In the genomic region with DNA sequence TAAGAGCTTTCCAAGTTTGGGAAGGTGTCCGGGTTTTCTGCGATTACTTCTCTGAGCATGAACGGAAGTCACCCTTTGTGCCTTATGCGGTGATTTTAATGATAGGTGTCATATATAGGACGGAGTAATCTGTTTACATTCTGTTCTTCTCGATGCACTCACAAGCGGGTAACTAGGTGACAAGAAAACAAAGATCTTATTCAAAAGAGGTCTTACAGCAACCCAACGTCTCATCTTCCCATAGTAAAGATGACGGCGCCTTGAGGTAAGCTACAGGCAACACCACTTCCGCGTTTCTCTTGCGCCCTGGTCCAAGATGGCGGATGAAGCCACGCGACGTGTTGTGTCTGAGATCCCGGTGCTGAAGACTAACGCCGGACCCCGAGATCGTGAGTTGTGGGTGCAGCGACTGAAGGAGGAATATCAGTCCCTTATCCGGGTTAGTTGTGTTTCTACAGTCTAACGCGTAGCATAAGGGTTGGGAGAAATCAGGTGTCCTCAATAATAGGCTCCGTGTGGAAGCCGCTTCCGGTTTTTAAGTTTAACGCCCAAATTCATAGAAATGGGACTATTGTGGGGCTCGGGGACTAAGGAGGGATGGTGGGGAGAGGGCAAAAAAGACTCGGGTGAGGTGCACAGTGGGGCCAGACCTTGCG, we compare ENCODE assay signal across 1 cellular context.
TF ChIP-seq lines count a peak whose summit lies in the region.

TSS of gene UFC1 (plus strand) at position 297 of the 656 bp plus-strand sequence. CDS start at position 317, 20 bp downstream.

TF ChIP-seq in HepG2, 621 proteins besides CTCF, POLR2A, EP300 and RAD21 (continued from another document and continues in another):
- TF ChIP-seq MIER3 (CRISPR knock-in tag; IDR thresholded peaks at IDR 0.05; ENCODE audit: borderline replicate concordance) (peak; percentile 84; the same call in 1 of the 2 replicates), KLF12 (CRISPR knock-in tag; IDR thresholded peaks at IDR 0.05; ENCODE audit: borderline replicate concordance) (peak; percentile 72; the same call in 1 of the 2 replicates), ZNF737 (CRISPR knock-in tag; IDR thresholded peaks at IDR 0.05; ENCODE audit: borderline replicate concordance) (no peak), ZNF761 (CRISPR knock-in tag; conservative IDR thresholded peaks at IDR 0.05) (0 out of 2 replicates have a peak, but pooled peaks have one; percentile 41), CEBPG (CRISPR knock-in tag; IDR thresholded peaks at IDR 0.05) (no peak; the same call in 1 of the 2 replicates), ETV6 (CRISPR knock-in tag; conservative IDR thresholded peaks at IDR 0.05) (no peak), RFXAP (CRISPR knock-in tag; IDR thresholded peaks at IDR 0.05; ENCODE audit: borderline replicate concordance) (no peak), ZNF782 (CRISPR knock-in tag; IDR thresholded peaks at IDR 0.05; ENCODE audit: borderline replicate concordance) (0 out of 2 replicates have a peak, but pooled peaks have one; percentile 53), U2AF2 (IDR thresholded peaks at IDR 0.05; ENCODE audit: low read depth, low read length) (no peak), KMT2A (CRISPR knock-in tag; IDR thresholded peaks at IDR 0.05) (peak; percentile 59; the same call in 1 of the 2 replicates), HDAC2 (CRISPR knock-in tag; IDR thresholded peaks at IDR 0.05) (peak; percentile 42; the same call in 1 of the 2 replicates), SALL2 (CRISPR knock-in tag; IDR thresholded peaks at IDR 0.05) (0 out of 2 replicates have a peak, but pooled peaks have one; percentile 37), THYN1 (CRISPR knock-in tag; IDR thresholded peaks at IDR 0.05; ENCODE audit: borderline replicate concordance, low read depth) (no peak), ZNF747 (CRISPR knock-in tag; IDR thresholded peaks at IDR 0.05; ENCODE audit: borderline replicate concordance) (peak; percentile 48; the same call in 1 of the 2 replicates), ELF4 (CRISPR knock-in tag; IDR thresholded peaks at IDR 0.05; ENCODE audit: borderline replicate concordance) (peak; percentile 95), ZMYM4 (CRISPR knock-in tag; IDR thresholded peaks at IDR 0.05) (peak; percentile 75), HBP1 (CRISPR knock-in tag; IDR thresholded peaks at IDR 0.05; ENCODE audit: low read depth) (peak; percentile 91), GATA4 (IDR thresholded peaks at IDR 0.05; ENCODE audit: borderline replicate concordance, low read depth) (peak; percentile 38; the same call in 1 of the 2 replicates), BRD4 (CRISPR knock-in tag; IDR thresholded peaks at IDR 0.05) (peak; percentile 91), ZNF451 (CRISPR knock-in tag; IDR thresholded peaks at IDR 0.05) (no peak), MYPOP (CRISPR knock-in tag; IDR thresholded peaks at IDR 0.05) (peak; percentile 68; the same call in 1 of the 2 replicates), ZNF121 (CRISPR knock-in tag; IDR thresholded peaks at IDR 0.05) (no peak)
- TF ChIP-seq, protein P1, sequence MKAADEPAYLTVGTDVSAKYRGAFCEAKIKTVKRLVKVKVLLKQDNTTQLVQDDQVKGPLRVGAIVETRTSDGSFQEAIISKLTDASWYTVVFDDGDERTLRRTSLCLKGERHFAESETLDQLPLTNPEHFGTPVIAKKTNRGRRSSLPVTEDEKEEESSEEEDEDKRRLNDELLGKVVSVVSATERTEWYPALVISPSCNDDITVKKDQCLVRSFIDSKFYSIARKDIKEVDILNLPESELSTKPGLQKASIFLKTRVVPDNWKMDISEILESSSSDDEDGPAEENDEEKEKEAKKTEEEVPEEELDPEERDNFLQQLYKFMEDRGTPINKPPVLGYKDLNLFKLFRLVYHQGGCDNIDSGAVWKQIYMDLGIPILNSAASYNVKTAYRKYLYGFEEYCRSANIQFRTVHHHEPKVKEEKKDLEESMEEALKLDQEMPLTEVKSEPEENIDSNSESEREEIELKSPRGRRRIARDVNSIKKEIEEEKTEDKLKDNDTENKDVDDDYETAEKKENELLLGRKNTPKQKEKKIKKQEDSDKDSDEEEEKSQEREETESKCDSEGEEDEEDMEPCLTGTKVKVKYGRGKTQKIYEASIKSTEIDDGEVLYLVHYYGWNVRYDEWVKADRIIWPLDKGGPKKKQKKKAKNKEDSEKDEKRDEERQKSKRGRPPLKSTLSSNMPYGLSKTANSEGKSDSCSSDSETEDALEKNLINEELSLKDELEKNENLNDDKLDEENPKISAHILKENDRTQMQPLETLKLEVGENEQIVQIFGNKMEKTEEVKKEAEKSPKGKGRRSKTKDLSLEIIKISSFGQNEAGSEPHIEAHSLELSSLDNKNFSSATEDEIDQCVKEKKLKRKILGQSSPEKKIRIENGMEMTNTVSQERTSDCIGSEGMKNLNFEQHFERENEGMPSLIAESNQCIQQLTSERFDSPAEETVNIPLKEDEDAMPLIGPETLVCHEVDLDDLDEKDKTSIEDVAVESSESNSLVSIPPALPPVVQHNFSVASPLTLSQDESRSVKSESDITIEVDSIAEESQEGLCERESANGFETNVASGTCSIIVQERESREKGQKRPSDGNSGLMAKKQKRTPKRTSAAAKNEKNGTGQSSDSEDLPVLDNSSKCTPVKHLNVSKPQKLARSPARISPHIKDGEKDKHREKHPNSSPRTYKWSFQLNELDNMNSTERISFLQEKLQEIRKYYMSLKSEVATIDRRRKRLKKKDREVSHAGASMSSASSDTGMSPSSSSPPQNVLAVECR (CRISPR knock-in tag; IDR thresholded peaks at IDR 0.05; ENCODE audit: borderline replicate concordance) = peak; percentile 80; the same call in 1 of the 2 replicates
- TF ChIP-seq, protein P2, sequence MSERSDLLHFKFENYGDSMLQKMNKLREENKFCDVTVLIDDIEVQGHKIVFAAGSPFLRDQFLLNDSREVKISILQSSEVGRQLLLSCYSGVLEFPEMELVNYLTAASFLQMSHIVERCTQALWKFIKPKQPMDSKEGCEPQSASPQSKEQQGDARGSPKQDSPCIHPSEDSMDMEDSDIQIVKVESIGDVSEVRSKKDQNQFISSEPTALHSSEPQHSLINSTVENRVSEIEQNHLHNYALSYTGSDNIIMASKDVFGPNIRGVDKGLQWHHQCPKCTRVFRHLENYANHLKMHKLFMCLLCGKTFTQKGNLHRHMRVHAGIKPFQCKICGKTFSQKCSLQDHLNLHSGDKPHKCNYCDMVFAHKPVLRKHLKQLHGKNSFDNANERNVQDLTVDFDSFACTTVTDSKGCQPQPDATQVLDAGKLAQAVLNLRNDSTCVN (CRISPR knock-in tag; IDR thresholded peaks at IDR 0.05; ENCODE audit: borderline replicate concordance) = 0 out of 2 replicates have a peak, but pooled peaks have one; percentile 17
- TF ChIP-seq, protein P3, sequence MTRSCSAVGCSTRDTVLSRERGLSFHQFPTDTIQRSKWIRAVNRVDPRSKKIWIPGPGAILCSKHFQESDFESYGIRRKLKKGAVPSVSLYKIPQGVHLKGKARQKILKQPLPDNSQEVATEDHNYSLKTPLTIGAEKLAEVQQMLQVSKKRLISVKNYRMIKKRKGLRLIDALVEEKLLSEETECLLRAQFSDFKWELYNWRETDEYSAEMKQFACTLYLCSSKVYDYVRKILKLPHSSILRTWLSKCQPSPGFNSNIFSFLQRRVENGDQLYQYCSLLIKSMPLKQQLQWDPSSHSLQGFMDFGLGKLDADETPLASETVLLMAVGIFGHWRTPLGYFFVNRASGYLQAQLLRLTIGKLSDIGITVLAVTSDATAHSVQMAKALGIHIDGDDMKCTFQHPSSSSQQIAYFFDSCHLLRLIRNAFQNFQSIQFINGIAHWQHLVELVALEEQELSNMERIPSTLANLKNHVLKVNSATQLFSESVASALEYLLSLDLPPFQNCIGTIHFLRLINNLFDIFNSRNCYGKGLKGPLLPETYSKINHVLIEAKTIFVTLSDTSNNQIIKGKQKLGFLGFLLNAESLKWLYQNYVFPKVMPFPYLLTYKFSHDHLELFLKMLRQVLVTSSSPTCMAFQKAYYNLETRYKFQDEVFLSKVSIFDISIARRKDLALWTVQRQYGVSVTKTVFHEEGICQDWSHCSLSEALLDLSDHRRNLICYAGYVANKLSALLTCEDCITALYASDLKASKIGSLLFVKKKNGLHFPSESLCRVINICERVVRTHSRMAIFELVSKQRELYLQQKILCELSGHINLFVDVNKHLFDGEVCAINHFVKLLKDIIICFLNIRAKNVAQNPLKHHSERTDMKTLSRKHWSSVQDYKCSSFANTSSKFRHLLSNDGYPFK (CRISPR knock-in tag; IDR thresholded peaks at IDR 0.05; ENCODE audit: borderline replicate concordance) = peak; percentile 87; the same call in 1 of the 2 replicates
- TF ChIP-seq, protein P4, sequence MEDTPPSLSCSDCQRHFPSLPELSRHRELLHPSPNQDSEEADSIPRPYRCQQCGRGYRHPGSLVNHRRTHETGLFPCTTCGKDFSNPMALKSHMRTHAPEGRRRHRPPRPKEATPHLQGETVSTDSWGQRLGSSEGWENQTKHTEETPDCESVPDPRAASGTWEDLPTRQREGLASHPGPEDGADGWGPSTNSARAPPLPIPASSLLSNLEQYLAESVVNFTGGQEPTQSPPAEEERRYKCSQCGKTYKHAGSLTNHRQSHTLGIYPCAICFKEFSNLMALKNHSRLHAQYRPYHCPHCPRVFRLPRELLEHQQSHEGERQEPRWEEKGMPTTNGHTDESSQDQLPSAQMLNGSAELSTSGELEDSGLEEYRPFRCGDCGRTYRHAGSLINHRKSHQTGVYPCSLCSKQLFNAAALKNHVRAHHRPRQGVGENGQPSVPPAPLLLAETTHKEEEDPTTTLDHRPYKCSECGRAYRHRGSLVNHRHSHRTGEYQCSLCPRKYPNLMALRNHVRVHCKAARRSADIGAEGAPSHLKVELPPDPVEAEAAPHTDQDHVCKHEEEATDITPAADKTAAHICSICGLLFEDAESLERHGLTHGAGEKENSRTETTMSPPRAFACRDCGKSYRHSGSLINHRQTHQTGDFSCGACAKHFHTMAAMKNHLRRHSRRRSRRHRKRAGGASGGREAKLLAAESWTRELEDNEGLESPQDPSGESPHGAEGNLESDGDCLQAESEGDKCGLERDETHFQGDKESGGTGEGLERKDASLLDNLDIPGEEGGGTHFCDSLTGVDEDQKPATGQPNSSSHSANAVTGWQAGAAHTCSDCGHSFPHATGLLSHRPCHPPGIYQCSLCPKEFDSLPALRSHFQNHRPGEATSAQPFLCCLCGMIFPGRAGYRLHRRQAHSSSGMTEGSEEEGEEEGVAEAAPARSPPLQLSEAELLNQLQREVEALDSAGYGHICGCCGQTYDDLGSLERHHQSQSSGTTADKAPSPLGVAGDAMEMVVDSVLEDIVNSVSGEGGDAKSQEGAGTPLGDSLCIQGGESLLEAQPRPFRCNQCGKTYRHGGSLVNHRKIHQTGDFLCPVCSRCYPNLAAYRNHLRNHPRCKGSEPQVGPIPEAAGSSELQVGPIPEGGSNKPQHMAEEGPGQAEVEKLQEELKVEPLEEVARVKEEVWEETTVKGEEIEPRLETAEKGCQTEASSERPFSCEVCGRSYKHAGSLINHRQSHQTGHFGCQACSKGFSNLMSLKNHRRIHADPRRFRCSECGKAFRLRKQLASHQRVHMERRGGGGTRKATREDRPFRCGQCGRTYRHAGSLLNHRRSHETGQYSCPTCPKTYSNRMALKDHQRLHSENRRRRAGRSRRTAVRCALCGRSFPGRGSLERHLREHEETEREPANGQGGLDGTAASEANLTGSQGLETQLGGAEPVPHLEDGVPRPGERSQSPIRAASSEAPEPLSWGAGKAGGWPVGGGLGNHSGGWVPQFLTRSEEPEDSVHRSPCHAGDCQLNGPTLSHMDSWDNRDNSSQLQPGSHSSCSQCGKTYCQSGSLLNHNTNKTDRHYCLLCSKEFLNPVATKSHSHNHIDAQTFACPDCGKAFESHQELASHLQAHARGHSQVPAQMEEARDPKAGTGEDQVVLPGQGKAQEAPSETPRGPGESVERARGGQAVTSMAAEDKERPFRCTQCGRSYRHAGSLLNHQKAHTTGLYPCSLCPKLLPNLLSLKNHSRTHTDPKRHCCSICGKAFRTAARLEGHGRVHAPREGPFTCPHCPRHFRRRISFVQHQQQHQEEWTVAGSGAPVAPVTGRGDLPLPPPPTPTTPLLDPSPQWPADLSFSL (CRISPR knock-in tag; IDR thresholded peaks at IDR 0.05) = 0 out of 2 replicates have a peak, but pooled peaks have one; percentile 17
- TF ChIP-seq, protein P5, sequence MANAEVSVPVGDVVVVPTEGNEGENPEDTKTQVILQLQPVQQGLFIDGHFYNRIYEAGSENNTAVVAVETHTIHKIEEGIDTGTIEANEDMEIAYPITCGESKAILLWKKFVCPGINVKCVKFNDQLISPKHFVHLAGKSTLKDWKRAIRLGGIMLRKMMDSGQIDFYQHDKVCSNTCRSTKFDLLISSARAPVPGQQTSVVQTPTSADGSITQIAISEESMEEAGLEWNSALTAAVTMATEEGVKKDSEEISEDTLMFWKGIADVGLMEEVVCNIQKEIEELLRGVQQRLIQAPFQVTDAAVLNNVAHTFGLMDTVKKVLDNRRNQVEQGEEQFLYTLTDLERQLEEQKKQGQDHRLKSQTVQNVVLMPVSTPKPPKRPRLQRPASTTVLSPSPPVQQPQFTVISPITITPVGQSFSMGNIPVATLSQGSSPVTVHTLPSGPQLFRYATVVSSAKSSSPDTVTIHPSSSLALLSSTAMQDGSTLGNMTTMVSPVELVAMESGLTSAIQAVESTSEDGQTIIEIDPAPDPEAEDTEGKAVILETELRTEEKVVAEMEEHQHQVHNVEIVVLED (CRISPR knock-in tag; IDR thresholded peaks at IDR 0.05; ENCODE audit: borderline replicate concordance) = peak; percentile 63; the same call in 1 of the 2 replicates
